ENCODE assay signal across 16 cellular contexts in the genomic region with DNA sequence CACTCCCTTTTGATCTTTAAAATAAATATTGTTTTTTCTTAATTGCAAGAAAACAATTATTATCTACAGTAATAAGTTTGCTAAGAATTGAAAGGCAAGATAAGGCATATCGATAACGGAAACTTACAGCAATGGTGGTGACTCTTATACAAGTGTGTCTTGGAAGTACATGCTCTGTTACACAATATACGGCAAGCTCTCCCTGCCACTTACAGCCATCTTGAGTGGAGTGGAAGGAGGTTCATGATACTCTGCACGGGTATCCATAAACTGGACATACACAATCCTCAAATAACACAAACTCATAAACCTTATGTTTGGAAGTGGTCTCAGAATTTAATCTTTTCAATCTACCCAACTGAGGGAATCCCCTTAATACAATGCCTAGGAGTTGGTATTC.
DNase-seq lines count a peak whose midpoint lies in the region; ATAC-seq, FAIRE-seq and TF ChIP-seq lines count a peak whose summit lies in the region.
"Had no signal": no experiment of that assay in that cellular context is flagged by ENCODE, and none has a peak within 500 bp of the region (broad histone marks: within the 10 kb centered on the region; RNA-seq: fewer than 3 reads in every experiment).

No MANE protein-coding gene starts in this region.

- H3K79me2 ChIP-seq in HepG2 (ENCODE audit: insufficient read depth, low read length): no peaks in the 10 kb centered on the region

- POLR2A ChIA-PET in HepG2 (lab: Yijun Ruan, JAX): no interaction called here

- H3K4me2 ChIP-seq in HepG2 (ENCODE audit: low read depth, low read length): no peak overlapping the region
- H3K4me2 ChIP-seq: BLaER1 had no signal

- no TSS peak for BruUV-seq in HepG2 (replicated peaks; lab: Mats Ljungman, UMichigan)

- H3K9ac ChIP-seq in HepG2 (ENCODE audit: insufficient read depth, low read depth, low read length): no peak overlapping the region
- H3K9ac ChIP-seq: BLaER1, GM23248 had no signal

- CTCF ChIA-PET in HepG2 (lab: Yijun Ruan, JAX; ENCODE audit: low intra/inter-chr PET ratio, low total read pairs): no interaction called here

- no peak for TF ChIP-seq CTCF in HepG2 (CRISPR knock-in tag; IDR thresholded peaks at IDR 0.05)
- no peak for TF ChIP-seq CTCF in right lobe of liver (IDR thresholded peaks at IDR 0.05)
- TF ChIP-seq CTCF in left lung (IDR thresholded peaks at IDR 0.05): no peak

- peaks cover 43% of the 10 kb centered on the region for H3K4me1 ChIP-seq in HepG2 (ENCODE audit: insufficient read depth, low read length)
- no peaks in the 10 kb centered on the region for H3K4me1 ChIP-seq in right lobe of liver
- no peaks in the 10 kb centered on the region for H3K4me1 ChIP-seq in left lung
- H3K4me1 ChIP-seq in neuron (ENCODE audit: insufficient read depth, low read length): no peaks in the 10 kb centered on the region
- H3K4me1 ChIP-seq: BLaER1, Caco-2 had no signal

- no peaks in the 10 kb centered on the region for H4K20me1 ChIP-seq in HepG2 (ENCODE audit: insufficient read depth, low read length)
- H4K20me1 ChIP-seq: BLaER1 had no signal

- in situ Hi-C loops in HepG2 (cut with HindIII; ENCODE audit: extremely low pct_ligation_motif_present, low pct_unique_long_range_greater_than_20kb): no loop called here

- WGBS in HepG2 (ENCODE audit: low lambda C conversion rate): 29% methylated on average over 4 of the region's 4 CpGs
- 60% methylated on average over 4 of the region's 4 CpGs for WGBS in right lobe of liver (ENCODE audit: insufficient coverage, low coverage, low lambda C conversion rate, missing lambda C conversion rate)

- intact Hi-C loops in HepG2 (cut with micrococcal nuclease; ENCODE audit: unreplicated experiment) (no loop called here), right lobe of liver (cut with DNase I) (no loop called here), left lung (cut with DNase I) (no loop called here)

- H3K27me3 ChIP-seq in HepG2 (ENCODE audit: control insufficient read depth in 1 of 2, insufficient read depth in 2 of 2, low read length in 2 of 2) (no peaks in the 10 kb centered on the region), right lobe of liver (no peaks in the 10 kb centered on the region), left lung (no peaks in the 10 kb centered on the region), neuron (ENCODE audit: insufficient read depth, low read length) (no peaks in the 10 kb centered on the region)
- H3K27me3 ChIP-seq: BLaER1 had no signal

- TF ChIP-seq EP300 in HepG2 (IDR thresholded peaks at IDR 0.05; ENCODE audit: low read depth in 2 of 2, low read length in 2 of 2): no peak
- TF ChIP-seq EP300 in HepG2 (CRISPR knock-in tag; IDR thresholded peaks at IDR 0.05; ENCODE audit: borderline replicate concordance): no peak

- ATAC-seq in HepG2 (no peak), right lobe of liver (no peak), left lung (peak; percentile 85), HG02759 (IDR thresholded peaks at IDR 0.05; ENCODE audit: unreplicated experiment) (no peak)

- no peak overlapping the region for H3K4me3 ChIP-seq in HepG2 (replicated peaks in 1 of 3; ENCODE audit: insufficient read depth in 1 of 3, low read depth in 2 of 3, low read length in 3 of 3)
- no peak overlapping the region for H3K4me3 ChIP-seq in right lobe of liver
- H3K4me3 ChIP-seq in left lung: no peak overlapping the region
- H3K4me3 ChIP-seq in neuron (ENCODE audit: low read length): no peak overlapping the region
- H3K4me3 ChIP-seq: BLaER1, GM23248 had no signal

- DNase-seq in HepG2 (ENCODE audit: low spot score): no peak
- no peak for DNase-seq in right lobe of liver
- no peak for DNase-seq in left lung
- DNase-seq in NCI-H526 treated with DMSO at 0.1 percent for 48 hours (lab: John Stamatoyannopoulos, UW): no peak
- DNase-seq in NCI-H2029 treated with DMSO at 0.1 percent for 48 hours (lab: John Stamatoyannopoulos, UW): no peak
- DNase-seq: 8988T; AML-193; Caco-2; CD8-positive, alpha-beta memory T cell; DMS53; GF-D8; GM23248; H7 had no signal

- H3K27ac ChIP-seq in HepG2 (ENCODE audit: extremely low read length, insufficient read depth, low read length) (no peak overlapping the region), right lobe of liver (no peak overlapping the region), left lung (no peak overlapping the region)
- H3K27ac ChIP-seq: BLaER1, GM23248 had no signal

- TF ChIP-seq POLR2A in HepG2 (IDR thresholded peaks at IDR 0.05; ENCODE audit: insufficient read depth in 1 of 2, low read depth in 2 of 2, low read length in 2 of 2): no peak
- TF ChIP-seq POLR2A in right lobe of liver (IDR thresholded peaks at IDR 0.05): no peak

- FAIRE-seq in HepG2 (lab: Jason Lieb, UNC): no peak

- no peaks in the 10 kb centered on the region for H3K9me3 ChIP-seq in HepG2 (ENCODE audit: low read length)
- H3K9me3 ChIP-seq in right lobe of liver: no peaks in the 10 kb centered on the region
- H3K9me3 ChIP-seq in left lung: no peaks in the 10 kb centered on the region
- H3K9me3 ChIP-seq in neuron (ENCODE audit: low read length): no peaks in the 10 kb centered on the region
- H3K9me3 ChIP-seq: BLaER1, Caco-2 had no signal

- H2AFZ ChIP-seq in HepG2 (ENCODE audit: low read length): no peak overlapping the region
- H2AFZ ChIP-seq in neuron (ENCODE audit: low read depth, low read length): peak overlapping the region; percentile 12
- H2AFZ ChIP-seq: GM23248 had no signal

- no peak for TF ChIP-seq RAD21 in HepG2 (CRISPR knock-in tag; IDR thresholded peaks at IDR 0.05)

- H3K36me3 ChIP-seq in HepG2 (replicated peaks in 1 of 2; ENCODE audit: control insufficient read depth in 1 of 2, insufficient read depth in 2 of 2, low read length in 2 of 2) (no peaks in the 10 kb centered on the region), right lobe of liver (no peaks in the 10 kb centered on the region), left lung (no peaks in the 10 kb centered on the region), neuron (ENCODE audit: insufficient read depth, low read length) (no peaks in the 10 kb centered on the region)
- H3K36me3 ChIP-seq: BLaER1 had no signal

TF ChIP-seq in HepG2, 621 proteins besides CTCF, POLR2A, EP300 and RAD21:
- TF ChIP-seq REPIN1 (CRISPR knock-in tag; IDR thresholded peaks at IDR 0.05; ENCODE audit: borderline replicate concordance, low read depth) (no peak), GABPB1 (CRISPR knock-in tag; IDR thresholded peaks at IDR 0.05) (no peak), SALL2 (CRISPR knock-in tag; IDR thresholded peaks at IDR 0.05) (no peak), NFE2 (CRISPR knock-in tag; IDR thresholded peaks at IDR 0.05) (no peak), CEBPB (IDR thresholded peaks at IDR 0.05; ENCODE audit: borderline replicate concordance, low read depth, low read length) (peak; percentile 19; the same call in 1 of the 2 replicates), SMAD9 (CRISPR knock-in tag; IDR thresholded peaks at IDR 0.05) (no peak), NFRKB (IDR thresholded peaks at IDR 0.05) (no peak), KLF9 (CRISPR knock-in tag; IDR thresholded peaks at IDR 0.05; ENCODE audit: low read depth) (no peak)
- TF ChIP-seq, protein P1, sequence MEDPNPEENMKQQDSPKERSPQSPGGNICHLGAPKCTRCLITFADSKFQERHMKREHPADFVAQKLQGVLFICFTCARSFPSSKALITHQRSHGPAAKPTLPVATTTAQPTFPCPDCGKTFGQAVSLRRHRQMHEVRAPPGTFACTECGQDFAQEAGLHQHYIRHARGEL (CRISPR knock-in tag; IDR thresholded peaks at IDR 0.05): no peak
